In genomic region chr7:95916573-95917371, GRCh38 we compare ENCODE assay signal across 8 cellular contexts.
DNase-seq lines count a peak whose midpoint lies in the region; ATAC-seq lines count a peak whose summit lies in the region.

No MANE protein-coding gene starts in this region.

- ATAC-seq in HG03039 (IDR thresholded peaks at IDR 0.05; ENCODE audit: unreplicated experiment): peak; percentile 62

- DNase-seq in NK-92 treated with Interleukin-12 subunit alpha and Interleukin-12 subunit beta, amount 100 ng/mL, for 24 hours (lab: John Stamatoyannopoulos, UW): peak; percentile 74
- DNase-seq in NK-92 (lab: John Stamatoyannopoulos, UW; ENCODE audit: unreplicated experiment) (no peak), NCI-H510A (lab: John Stamatoyannopoulos, UW) (peak; percentile 16), lung microvascular endothelial cell (ENCODE audit: low read depth in 2 of 2) (peak; percentile 72 to 82)
- DNase-seq in activated CD4-positive, alpha-beta T cell treated with anti-CD3 and anti-CD28 coated beads, Interleukin-2, amount 50 U/mL, for 48 hours: peak; percentile 84 to 85
- DNase-seq in effector CD4-positive, alpha-beta T cell: peak; percentile 67
- peak; percentile 17 for DNase-seq in stimulated activated CD8-positive, alpha-beta memory T cell treated with anti-CD3 and anti-CD28 coated beads, Interleukin-12 subunit alpha, Interleukin-12 subunit beta, amount 100 ng/mL, for 24 hours (ENCODE audit: extremely low read depth)
